Comparison of ENCODE assay signal across 11 cellular contexts in genomic region chr13:72696590-72696989, GRCh38. TPM values are rescaled to one million over a fixed set of nuclear protein-coding genes. Genes with fewer than 3 reads are reported as not detected.
A peak's percentile ranks its signal among the peaks of the same experiment; 100 is the strongest.
DNase-seq lines count a peak whose midpoint lies in the region; ATAC-seq, FAIRE-seq and TF ChIP-seq lines count a peak whose summit lies in the region.
"Had no signal": no experiment of that assay in that cellular context is flagged by ENCODE, and none has a peak within 500 bp of the region (broad histone marks: within the 10 kb centered on the region; RNA-seq: fewer than 3 reads in every experiment).

No MANE protein-coding gene starts in this region.

- intact Hi-C loops in adrenal gland (cut with DNase I): loop anchor here in 1 of 2 donors (10.0 kb wide), 1 partner anchor 52 kb away; no protein-coding TSS in a partner anchor

- H3K36me3 ChIP-seq in adrenal gland (replicated peaks in 1 of 2): no peaks in the 10 kb centered on the region
- H3K36me3 ChIP-seq: ovary had no signal

- no peaks in the 10 kb centered on the region for H3K27me3 ChIP-seq in adrenal gland
- H3K27me3 ChIP-seq: ovary had no signal

- peak in 5 of 6 experiments; percentile 28 to 62 (median 60) for TF ChIP-seq CTCF in adrenal gland (IDR thresholded peaks at IDR 0.05)

- 0 to 4% (median 2%) methylated on average over 1 of the region's 1 CpG for WGBS in adrenal gland, 4 donors

- H3K9me3 ChIP-seq in adrenal gland (replicated peaks in 1 of 3): no peaks in the 10 kb centered on the region
- H3K9me3 ChIP-seq: ovary had no signal

- in situ Hi-C loops in KBM-7 (cut with MboI; ENCODE audit: low pct_unique_long_range_greater_than_20kb, low sequenced_read_pairs): no loop called here

- H3K27ac ChIP-seq in adrenal gland: no peak overlapping the region
- H3K27ac ChIP-seq: ovary had no signal

- ATAC-seq in HG02938 (IDR thresholded peaks at IDR 0.05; ENCODE audit: unreplicated experiment): no peak
- ATAC-seq: Right ventricle myocardium inferior had no signal

- no peaks in the 10 kb centered on the region for H3K4me1 ChIP-seq in adrenal gland (replicated peaks in 1 of 2)

- no peak for TF ChIP-seq POLR2A in adrenal gland (IDR thresholded peaks at IDR 0.05)

- H3K4me3 ChIP-seq in adrenal gland: no peak overlapping the region
- H3K4me3 ChIP-seq: ovary had no signal

- DNase-seq in AML-193 (lab: John Stamatoyannopoulos, UW) (peak; percentile 45 to 50), KBM-7 (peak; percentile 12), adrenal gland (no peak), C1 segment of cervical spinal cord (lab: John Stamatoyannopoulos, UW) (no peak)
- DNase-seq in activated effector memory CD4-positive, alpha-beta T cell treated with anti-CD3 and anti-CD28 coated beads, Interleukin-2, amount 50 U/mL, for 16 hours: no peak
- no peak for DNase-seq in activated naive CD4-positive, alpha-beta T cell (lab: John Stamatoyannopoulos, UW)
- DNase-seq: activated T-cell treated with anti-CD3 and anti-CD28 coated beads, Interleukin-2, amount 50 U/mL, for 1 hour; ovary had no signal

- peak; percentile 99 for FAIRE-seq in islet of Langerhans (lab: Jason Lieb, UNC)

RNA-seq across cellular contexts. Expression of gene MZT1, which starts 30.8 kb away (rescaled TPM):
- 10 to 100 TPM in 2 of 8 donors, 1 to 10 TPM in 6; 4.9 to 10.4 (median 8.0) TPM for total RNA-seq in adrenal gland
- polyA plus RNA-seq in adrenal gland: 10 to 100 TPM in 1 of 3 donors, 1 to 10 TPM in 2; 8.1 to 11.3 (median 8.3) TPM

RNA-seq across cellular contexts. Expression of gene BORA, which starts 31.1 kb away (rescaled TPM):
- 1 to 10 TPM in 7 of 8 donors, under 1 TPM in 1; 0.66 to 2.3 (median 1.7) TPM for total RNA-seq in adrenal gland
- 1 to 10 TPM; 1.4 to 3.8 (median 2.4) TPM for polyA plus RNA-seq in adrenal gland

Comparison
In these comparisons a context has a peak if more than half of its experiments do, and no peak if none do; other contexts are left out.
1. DNase-seq: peak in AML-193 (2 of 2) and KBM-7 (single experiment); none in adrenal gland (0 of 7), activated effector memory CD4-positive, alpha-beta T cell treated with anti-CD3 and anti-CD28 coated beads, Interleukin-2, amount 50 U/mL, for 16 hours (single experiment), C1 segment of cervical spinal cord (0 of 14) and activated naive CD4-positive, alpha-beta T cell (0 of 4).